ENCODE assay signal across 1 cellular context in the genomic region with DNA sequence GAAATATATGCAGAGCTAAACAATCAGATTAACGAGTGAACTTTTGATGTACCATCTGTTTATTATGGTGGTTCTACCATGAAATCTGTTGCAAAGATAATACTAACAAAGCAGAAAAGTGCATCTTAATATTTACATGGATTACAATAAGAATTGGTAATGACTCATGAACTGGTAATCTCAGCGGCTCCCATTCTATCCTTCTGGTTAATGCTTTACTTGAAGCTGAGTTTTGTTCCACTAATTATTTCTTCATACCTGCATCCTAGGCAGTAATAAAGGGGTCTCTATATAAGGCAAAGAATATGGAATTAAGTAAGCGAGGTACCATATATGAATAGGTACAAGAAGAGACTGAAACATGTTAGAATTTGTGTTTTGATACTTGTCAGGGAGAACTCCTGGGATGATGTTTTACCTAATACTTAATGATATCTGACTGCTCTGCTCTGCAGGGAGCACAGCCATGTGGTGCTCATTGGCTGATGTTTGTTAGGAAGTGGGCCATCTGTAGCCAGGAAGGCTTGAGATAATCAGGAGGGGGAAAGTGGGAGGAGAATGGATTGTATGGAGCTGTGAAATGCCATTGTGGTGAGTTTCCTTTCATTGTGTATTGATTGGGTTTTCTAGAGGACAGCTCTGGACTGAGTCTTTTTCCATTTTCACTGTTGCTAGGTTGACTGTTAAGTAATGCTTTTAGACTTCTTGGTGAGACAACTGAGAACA.
TF ChIP-seq lines count a peak whose summit lies in the region.

No MANE protein-coding gene starts in this region.

TF ChIP-seq in IMR-90, 13 proteins besides CTCF, POLR2A, EP300 and RAD21 (continued from another document):
- no peak for TF ChIP-seq MAFK (IDR thresholded peaks at IDR 0.05; ENCODE audit: low read depth, low read length)
- no peak for TF ChIP-seq CHD1 (IDR thresholded peaks at IDR 0.05; ENCODE audit: low read depth, low read length)
- TF ChIP-seq MAZ (IDR thresholded peaks at IDR 0.05; ENCODE audit: borderline replicate concordance, low read depth, low read length): no peak
- TF ChIP-seq NFE2L2 (IDR thresholded peaks at IDR 0.05; ENCODE audit: low read depth, low read length): no peak
- no peak for TF ChIP-seq RCOR1 (IDR thresholded peaks at IDR 0.05; ENCODE audit: insufficient replicate concordance, low read length)
- TF ChIP-seq, protein P1, sequence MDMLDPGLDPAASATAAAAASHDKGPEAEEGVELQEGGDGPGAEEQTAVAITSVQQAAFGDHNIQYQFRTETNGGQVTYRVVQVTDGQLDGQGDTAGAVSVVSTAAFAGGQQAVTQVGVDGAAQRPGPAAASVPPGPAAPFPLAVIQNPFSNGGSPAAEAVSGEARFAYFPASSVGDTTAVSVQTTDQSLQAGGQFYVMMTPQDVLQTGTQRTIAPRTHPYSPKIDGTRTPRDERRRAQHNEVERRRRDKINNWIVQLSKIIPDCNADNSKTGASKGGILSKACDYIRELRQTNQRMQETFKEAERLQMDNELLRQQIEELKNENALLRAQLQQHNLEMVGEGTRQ (IDR thresholded peaks at IDR 0.05; ENCODE audit: low read depth, low read length): no peak
